16 cellular contexts compared by ENCODE assay signal in genomic region chr19:47183579-47183978, GRCh38. TPM values are rescaled to one million over a fixed set of nuclear protein-coding genes. Genes with fewer than 3 reads are reported as not detected.
A peak's percentile ranks its signal among the peaks of the same experiment; 100 is the strongest.
DNase-seq lines count a peak whose midpoint lies in the region; ATAC-seq, FAIRE-seq and TF ChIP-seq lines count a peak whose summit lies in the region.
"Had no signal": no experiment of that assay in that cellular context is flagged by ENCODE, and none has a peak within 500 bp of the region (broad histone marks: within the 10 kb centered on the region; RNA-seq: fewer than 3 reads in every experiment).

No MANE protein-coding gene starts in this region.

- 90% methylated on average over 2 of the region's 2 CpGs for WGBS in K562 (ENCODE audit: insufficient coverage, low coverage, missing lambda C conversion rate)

- DNase-seq in C1 segment of cervical spinal cord (lab: John Stamatoyannopoulos, UW) = peak in 8 of 14 donors; percentile 1 to 24 (median 7)
- no peak for DNase-seq in HTR-8/SVneo (ENCODE audit: insufficient read length, low spot score)
- DNase-seq in K562 (ENCODE audit: extremely low read depth in 1 of 4, low spot score in 3 of 4) = no peak
- DNase-seq in naive thymus-derived CD4-positive, alpha-beta T cell = no peak
- no peak for DNase-seq in NCI-H2107 (lab: John Stamatoyannopoulos, UW)
- no peak for DNase-seq in colonic mucosa
- no peak for DNase-seq in RPMI8226
- no peak for DNase-seq in endothelial cell (ENCODE audit: low spot score)
- DNase-seq: dermis blood vessel endothelial cell; DMS153; GOT3; NCI-H1436 treated with DMSO at 0.1 percent for 48 hours; stimulated activated CD4-positive, alpha-beta T cell treated with anti-CD3 and anti-CD28 coated beads, Interleukin-2, amount 100 ng/mL, for 24 hours had no signal

- intact Hi-C loops in K562 (cut with micrococcal nuclease) = no loop called here
- intact Hi-C loops in naive thymus-derived CD4-positive, alpha-beta T cell (cut with micrococcal nuclease) = no loop called here
- intact Hi-C loops in colonic mucosa (cut with DNase I) = no loop called here

- POLR2A ChIA-PET in K562 (lab: Yijun Ruan, JAX) = interaction anchor here (1.3 kb wide), 1 partner anchor 33 kb away, joined by 3 read pairs; no protein-coding TSS in a partner anchor
- POLR2A ChIA-PET in naive thymus-derived CD4-positive, alpha-beta T cell (lab: Charles Lee) = interaction anchor here (1.4 to 16.1 kb wide), 2 partner anchors 10 to 20 kb away, joined by 3 to 386 read pairs; no protein-coding TSS in a partner anchor

- peaks cover 50 to 84% (median 74%) of the 10 kb centered on the region in 7 donors for H3K4me1 Mint-ChIP-seq in naive thymus-derived CD4-positive, alpha-beta T cell
- peaks cover 6% of the 10 kb centered on the region for H3K4me1 Mint-ChIP-seq in endothelial cell (ENCODE audit: unreplicated experiment)

- BruUV-seq in K562 (replicated peaks; lab: Mats Ljungman, UMichigan) = no TSS peak

- H4K20me1 ChIP-seq in K562 (replicated peaks; ENCODE audit: control insufficient read depth, insufficient read depth, low read length) = no peaks in the 10 kb centered on the region

- CTCF ChIA-PET in K562 (lab: Yijun Ruan, JAX; ENCODE audit: low intra/inter-chr PET ratio) = no interaction called here
- CTCF ChIA-PET in naive thymus-derived CD4-positive, alpha-beta T cell (lab: Charles Lee) = interaction anchor here (1.0 kb wide), 1 partner anchor 60 kb away, joined by 3 read pairs; no protein-coding TSS in a partner anchor

- no peak for TF ChIP-seq POLR2A in K562 (conservative IDR thresholded peaks at IDR 0.05)

- H3K4me3 ChIP-seq in K562 = no peak overlapping the region
- H3K4me3 ChIP-seq in naive thymus-derived CD4-positive, alpha-beta T cell (ENCODE audit: low read length) = no peak overlapping the region
- H3K4me3 ChIP-seq in colonic mucosa = no peak overlapping the region

- H3K9me3 Mint-ChIP-seq in naive thymus-derived CD4-positive, alpha-beta T cell = no peaks in the 10 kb centered on the region
- no peaks in the 10 kb centered on the region for H3K9me3 Mint-ChIP-seq in endothelial cell (ENCODE audit: unreplicated experiment)
- H3K9me3 Mint-ChIP-seq: natural killer cell treated with Interleukin-12 subunit alpha and Interleukin-12 subunit beta and Interleukin-15 and Interleukin-18, amount 100 ng/mL, for 72 hours had no signal

- TF ChIP-seq CTCF in K562 (IDR thresholded peaks at IDR 0.05 in 2 of 3, conservative IDR thresholded peaks at IDR 0.05 in 1 of 3; ENCODE audit: insufficient read depth in 2 of 3, low read depth in 1 of 3, low read length in 3 of 3) (no peak), colonic mucosa (IDR thresholded peaks at IDR 0.05) (no peak), endothelial cell (IDR thresholded peaks at IDR 0.05; ENCODE audit: unreplicated experiment) (no peak)

- H3K4me3 Mint-ChIP-seq in naive thymus-derived CD4-positive, alpha-beta T cell = peak overlapping the region in 9 of 10 donors; percentile 36 to 94 (median 58)
- no peak overlapping the region for H3K4me3 Mint-ChIP-seq in endothelial cell (ENCODE audit: unreplicated experiment)
- H3K4me3 Mint-ChIP-seq: B cell; natural killer cell treated with Interleukin-12 subunit alpha and Interleukin-12 subunit beta and Interleukin-15 and Interleukin-18, amount 100 ng/mL, for 72 hours had no signal

- H2AFZ ChIP-seq in K562 (ENCODE audit: low read depth, low read length) = no peak overlapping the region

- FAIRE-seq in HTR-8/SVneo (lab: Jason Lieb, UNC) = peak; percentile 4
- FAIRE-seq in K562 (lab: Jason Lieb, UNC) = no peak

- H3K27me3 Mint-ChIP-seq in naive thymus-derived CD4-positive, alpha-beta T cell = no peaks in the 10 kb centered on the region
- H3K27me3 Mint-ChIP-seq in endothelial cell (ENCODE audit: unreplicated experiment) = peaks cover 2% of the 10 kb centered on the region
- H3K27me3 Mint-ChIP-seq: B cell; natural killer cell treated with Interleukin-12 subunit alpha and Interleukin-12 subunit beta and Interleukin-15 and Interleukin-18, amount 100 ng/mL, for 72 hours had no signal

- no peak for TF ChIP-seq RAD21 in K562 (CRISPR knock-in tag; conservative IDR thresholded peaks at IDR 0.05 in 1 of 2, IDR thresholded peaks at IDR 0.05 in 1 of 2)

- H3K79me2 ChIP-seq in K562 (ENCODE audit: control insufficient read depth, insufficient read depth, low read length) = peaks cover 24% of the 10 kb centered on the region; the same call in 2 of the 3 replicates

- H3K36me3 ChIP-seq in K562 (ENCODE audit: control insufficient read depth, insufficient read depth, low read length) (peaks cover 86% of the 10 kb centered on the region), colonic mucosa (no peaks in the 10 kb centered on the region)
- no peaks in the 10 kb centered on the region for H3K36me3 ChIP-seq in naive thymus-derived CD4-positive, alpha-beta T cell (ENCODE audit: control insufficient read depth in 2 of 3, insufficient read depth in 3 of 3, low read length in 3 of 3)

- ATAC-seq in K562 = no peak
- no peak for ATAC-seq in naive thymus-derived CD4-positive, alpha-beta T cell
- ATAC-seq: left lobe of liver; natural killer cell treated with Interleukin-12 subunit alpha and Interleukin-12 subunit beta and Interleukin-15 and Interleukin-18, amount 100 ng/mL, for 72 hours had no signal

- no peak for TF ChIP-seq EP300 in K562 (IDR thresholded peaks at IDR 0.05; ENCODE audit: low read length)

- H3K9me1 ChIP-seq in K562 (ENCODE audit: control insufficient read depth, insufficient read depth, low read length) = no peaks in the 10 kb centered on the region

- peaks cover 9 to 10% of the 10 kb centered on the region in 2 experiments; a peak in 3 of 5 replicates for H3K4me1 ChIP-seq in K562 (replicated peaks in 1 of 2; ENCODE audit: control insufficient read depth in 2 of 2, insufficient read depth in 2 of 2, low read length in 2 of 2)
- peaks cover 47 to 88% of the 10 kb centered on the region in 2 donors for H3K4me1 ChIP-seq in naive thymus-derived CD4-positive, alpha-beta T cell (ENCODE audit: control insufficient read depth in 2 of 2, insufficient read depth in 2 of 2, low read length in 2 of 2)
- H3K4me1 ChIP-seq in colonic mucosa = no peaks in the 10 kb centered on the region

- H3K27me3 ChIP-seq in K562 (ENCODE audit: control insufficient read depth in 2 of 2, insufficient read depth in 2 of 2, low read length in 2 of 2) (no peaks in the 10 kb centered on the region), colonic mucosa (no peaks in the 10 kb centered on the region)
- H3K27me3 ChIP-seq in naive thymus-derived CD4-positive, alpha-beta T cell (ENCODE audit: control insufficient read depth in 2 of 2, insufficient read depth in 2 of 2, low read length in 2 of 2) = no peaks in the 10 kb centered on the region

- peak overlapping the region in 1 of 2 experiments; percentile 78; a peak in 1 of 4 replicates for H3K9ac ChIP-seq in K562 (ENCODE audit: insufficient read depth in 1 of 2, low read depth in 2 of 2, low read length in 2 of 2)
- H3K9ac ChIP-seq in colonic mucosa (ENCODE audit: low read depth in 2 of 2, low read length in 2 of 2) = no peak overlapping the region

- in situ Hi-C loops in K562 (cut with MboI) = no loop called here

- H3K9me3 ChIP-seq in K562 (replicated peaks; ENCODE audit: control insufficient read depth, insufficient read depth, low read depth, low read length) = no peaks in the 10 kb centered on the region
- H3K9me3 ChIP-seq in naive thymus-derived CD4-positive, alpha-beta T cell (ENCODE audit: control insufficient read depth in 2 of 3, low read length in 3 of 3) = no peaks in the 10 kb centered on the region
- H3K9me3 ChIP-seq in colonic mucosa = no peaks in the 10 kb centered on the region

- H3K27ac ChIP-seq in K562 (ENCODE audit: extremely low read depth, low read depth, low read length) (peak overlapping the region; percentile 43; the same call in 1 of the 3 replicates), colonic mucosa (no peak overlapping the region)
- peak overlapping the region; percentile 45 for H3K27ac ChIP-seq in naive thymus-derived CD4-positive, alpha-beta T cell (ENCODE audit: low read depth, low read length)

- H3K27ac Mint-ChIP-seq in naive thymus-derived CD4-positive, alpha-beta T cell = peak overlapping the region; percentile 73 to 100 (median 93)
- H3K27ac Mint-ChIP-seq in endothelial cell (ENCODE audit: unreplicated experiment) = no peak overlapping the region
- H3K27ac Mint-ChIP-seq: B cell had no signal

- H3K36me3 Mint-ChIP-seq in naive thymus-derived CD4-positive, alpha-beta T cell = peaks cover 0 to 42% (median 25%) of the 10 kb centered on the region in 5 donors
- H3K36me3 Mint-ChIP-seq in endothelial cell (ENCODE audit: low read depth, unreplicated experiment) = peaks cover 24% of the 10 kb centered on the region

- no peak overlapping the region for H3K4me2 ChIP-seq in K562 (ENCODE audit: insufficient read depth, low read length)

RNA-seq across cellular contexts. Expression of gene BBC3, which starts 47.4 kb away (rescaled TPM):
- 13.0 and 34.2 TPM in 2 replicates for total RNA-seq in K562 (2011; cell fraction: chromatin; rRNA removed; ENCODE audit: low replicate concordance)
- total RNA-seq in K562 (2011; cell fraction: nucleolus; rRNA removed) = 21.8 and 26.8 TPM in 2 replicates
- 20.2 and 20.6 TPM in 2 replicates for total RNA-seq in K562 (2011; cell fraction: nucleoplasm; rRNA removed)
- total RNA-seq in K562 (2014; rRNA removed) (25.2 and 26.9 TPM in 2 replicates), K562 (2014; rRNA removed; fragmentation: Illumina TruSeq; extraction: Trizol) (3.5 and 4.1 TPM in 2 replicates), K562 (2015; rRNA removed; fragmentation: Illumina TruSeq; extraction: Trizol) (5.3 and 5.4 TPM in 2 replicates), K562 (2021) (20.3 and 30.7 TPM in 2 replicates), colonic mucosa (10 to 100 TPM; 19.5 to 21.7 TPM), endothelial cell (ENCODE audit: unreplicated experiment) (18.6 TPM)
- polyA plus RNA-seq in K562 (2011; rRNA removed) (4.8 and 4.9 TPM in 2 replicates), K562 (2014; fragmentation: Illumina TruSeq; extraction: Trizol) (2.0 and 11.7 TPM in 2 replicates), K562 (2014; fragmentation: Nextera tagmentation; extraction: Ambion mirVana) (under 1 TPM; 0.15 to 0.32 TPM), K562 (2014; rRNA removed) (21.6 and 22.5 TPM in 2 replicates)
- polyA plus RNA-seq in K562 (2011; cell fraction: cytosol; rRNA removed) = 5.7 and 20.0 TPM in 2 replicates
- 8.9 and 16.4 TPM in 2 replicates for polyA plus RNA-seq in K562 (2011; cell fraction: nucleus; rRNA removed)
- polyA plus RNA-seq in K562 (2012) = 8.9 and 29.3 TPM in 2 replicates
- polyA minus RNA-seq in K562 (2011; rRNA and poly(A)+ RNA removed) = 1.6 and 2.1 TPM in 2 replicates
- polyA minus RNA-seq in K562 (2011; cell fraction: cytosol; rRNA and poly(A)+ RNA removed) = 6.3 and 11.0 TPM in 2 replicates
- 4.8 and 6.2 TPM in 2 replicates for polyA minus RNA-seq in K562 (2011; cell fraction: nucleus; rRNA and poly(A)+ RNA removed)
- 10 to 100 TPM; 13.7 to 42.0 (median 22.5) TPM for total RNA-seq in naive thymus-derived CD4-positive, alpha-beta T cell
- polyA plus RNA-seq in naive thymus-derived CD4-positive, alpha-beta T cell = 10 to 100 TPM in 1 of 2 donors, 1 to 10 TPM in 1; 8.5 to 13.8 TPM

RNA-seq across cellular contexts. Expression of gene SAE1, which starts 52.9 kb away (rescaled TPM):
- 86.7 and 121 TPM in 2 replicates for total RNA-seq in K562 (2011; cell fraction: chromatin; rRNA removed; ENCODE audit: low replicate concordance)
- 37.9 and 42.4 TPM in 2 replicates for total RNA-seq in K562 (2011; cell fraction: nucleolus; rRNA removed)
- total RNA-seq in K562 (2011; cell fraction: nucleoplasm; rRNA removed) = 54.9 and 55.4 TPM in 2 replicates
- 194 and 213 TPM in 2 replicates for total RNA-seq in K562 (2014; rRNA removed)
- total RNA-seq in K562 (2014; rRNA removed; fragmentation: Illumina TruSeq; extraction: Trizol) = 215 and 244 TPM in 2 replicates
- total RNA-seq in K562 (2015; rRNA removed; fragmentation: Illumina TruSeq; extraction: Trizol) = 220 and 231 TPM in 2 replicates
- total RNA-seq in K562 (2021) = 205 and 217 TPM in 2 replicates
- polyA plus RNA-seq in K562 (2011; rRNA removed) = 199 and 297 TPM in 2 replicates
- 175 and 205 TPM in 2 replicates for polyA plus RNA-seq in K562 (2011; cell fraction: cytosol; rRNA removed)
- polyA plus RNA-seq in K562 (2011; cell fraction: nucleus; rRNA removed) = 41.2 and 60.5 TPM in 2 replicates
- polyA plus RNA-seq in K562 (2012) = 207 and 215 TPM in 2 replicates
- 293 and 299 TPM in 2 replicates for polyA plus RNA-seq in K562 (2014; fragmentation: Illumina TruSeq; extraction: Trizol)
- 100 to 1,000 TPM in 1 of 2 experiments, 10 to 100 TPM in 1; 82.8 to 133 TPM for polyA plus RNA-seq in K562 (2014; fragmentation: Nextera tagmentation; extraction: Ambion mirVana)
- polyA plus RNA-seq in K562 (2014; rRNA removed) = 250 and 273 TPM in 2 replicates
- polyA minus RNA-seq in K562 (2011; rRNA and poly(A)+ RNA removed) = 138 and 156 TPM in 2 replicates
- 63.5 and 64.3 TPM in 2 replicates for polyA minus RNA-seq in K562 (2011; cell fraction: cytosol; rRNA and poly(A)+ RNA removed)
- 11.0 and 20.4 TPM in 2 replicates for polyA minus RNA-seq in K562 (2011; cell fraction: nucleus; rRNA and poly(A)+ RNA removed)
- total RNA-seq in naive thymus-derived CD4-positive, alpha-beta T cell = 100 to 1,000 TPM in 1 of 5 experiments, 10 to 100 TPM in 4; 34.3 to 115 (median 46.4) TPM
- 100 to 1,000 TPM; 145 to 181 TPM for polyA plus RNA-seq in naive thymus-derived CD4-positive, alpha-beta T cell
- 10 to 100 TPM; 64.5 to 92.0 TPM for total RNA-seq in colonic mucosa
- 134 TPM for total RNA-seq in endothelial cell (ENCODE audit: unreplicated experiment)

Comparison
In these comparisons a context has a peak if more than half of its experiments do, and no peak if none do; other contexts are left out.
1. DNase-seq: peak in C1 segment of cervical spinal cord (8 of 14); none in HTR-8/SVneo (single experiment), K562 (0 of 4), naive thymus-derived CD4-positive, alpha-beta T cell (0 of 9), NCI-H2107 (single experiment), colonic mucosa (single experiment), RPMI8226 (single experiment) and endothelial cell (single experiment).